ENCODE assay signal across 8 cellular contexts in the genomic region with DNA sequence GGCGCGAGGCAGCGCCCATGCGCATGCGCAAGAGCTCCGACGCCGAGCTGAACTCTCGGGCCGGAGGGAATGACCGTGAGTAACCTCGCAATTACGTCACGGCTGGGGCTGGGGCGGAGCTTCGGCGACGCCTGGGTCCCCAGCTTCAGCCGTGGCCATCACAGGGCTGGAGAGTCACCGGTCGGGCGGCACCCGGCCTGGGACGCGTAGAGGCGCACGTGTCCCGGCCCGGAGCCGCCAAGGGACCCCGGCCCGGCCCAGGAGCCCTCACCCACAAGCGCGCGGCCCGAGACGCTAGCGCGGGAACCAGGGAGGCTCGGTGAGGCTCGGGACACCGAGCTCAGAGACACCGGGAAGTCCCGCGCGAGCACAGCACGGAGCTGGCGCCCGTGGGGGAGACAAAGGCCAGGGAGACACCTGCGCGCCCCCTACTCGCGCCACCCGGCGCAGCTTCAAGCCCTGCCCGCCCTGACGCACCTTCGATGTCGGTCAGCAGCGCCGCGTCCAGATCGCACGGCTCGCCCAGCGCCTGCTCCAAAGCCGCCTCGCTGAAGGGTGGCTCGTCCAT. TPM values are rescaled to one million over a fixed set of nuclear protein-coding genes. Genes with fewer than 3 reads are reported as not detected.
DNase-seq lines count a peak whose midpoint lies in the region; ATAC-seq, FAIRE-seq and TF ChIP-seq lines count a peak whose summit lies in the region.

No MANE protein-coding gene starts in this region.

- peaks cover 13 to 27% of the 10 kb centered on the region in 2 experiments for H3K36me3 ChIP-seq in keratinocyte (ENCODE audit: control insufficient read depth in 2 of 2, extremely low read depth in 1 of 2, insufficient read depth in 2 of 2, low read length in 2 of 2)

- no peaks in the 10 kb centered on the region for H3K27me3 ChIP-seq in keratinocyte (ENCODE audit: control insufficient read depth, extremely low read depth, insufficient read depth, low read length)

- peak overlapping the region; percentile 67 to 90 (median 78) for H3K4me3 ChIP-seq in keratinocyte (ENCODE audit: control insufficient read depth in 2 of 3, extremely low read depth in 1 of 3, insufficient read depth in 2 of 3, low read depth in 1 of 3, low read length in 3 of 3)

- FAIRE-seq in keratinocyte (lab: Jason Lieb, UNC), result peak; percentile 60

- peak overlapping the region; percentile 87 for H3K4me2 ChIP-seq in keratinocyte (ENCODE audit: control insufficient read depth, extremely low read depth, insufficient read depth, low read depth, low read length)

- H3K27ac ChIP-seq in keratinocyte (ENCODE audit: control insufficient read depth, insufficient read depth, low read length), result peak overlapping the region; percentile 98

- peak overlapping the region; percentile 26 for H2AFZ ChIP-seq in keratinocyte (ENCODE audit: control insufficient read depth, low read length)

- no peaks in the 10 kb centered on the region for H3K9me3 ChIP-seq in keratinocyte (ENCODE audit: control insufficient read depth, low read depth, low read length)

- peaks cover 20% of the 10 kb centered on the region for H4K20me1 ChIP-seq in keratinocyte (ENCODE audit: control insufficient read depth, extremely low read depth, insufficient read depth, low read length)

- peaks cover 51% of the 10 kb centered on the region for H3K79me2 ChIP-seq in keratinocyte (ENCODE audit: control insufficient read depth, insufficient read depth, low read length)

- peak overlapping the region; percentile 96 for H3K9ac ChIP-seq in keratinocyte (ENCODE audit: control insufficient read depth, extremely low read depth, insufficient read depth, low read length)

- H3K4me1 ChIP-seq in keratinocyte (ENCODE audit: control insufficient read depth, extremely low read depth, insufficient read depth, low read length), result peaks cover 59% of the 10 kb centered on the region

- peaks cover 3% of the 10 kb centered on the region for H3K9me1 ChIP-seq in keratinocyte (ENCODE audit: control insufficient read depth, extremely low read depth, insufficient read depth, low read length)

- peak; percentile 48 for ATAC-seq in GM19043 (IDR thresholded peaks at IDR 0.05; ENCODE audit: low read depth, unreplicated experiment)
- peak; percentile 53 for ATAC-seq in HG03342 (IDR thresholded peaks at IDR 0.05; ENCODE audit: unreplicated experiment)

- TF ChIP-seq CTCF in keratinocyte (optimal IDR thresholded peaks at IDR 0.05 in 1 of 3, IDR thresholded peaks at IDR 0.05 in 1 of 3, conservative IDR thresholded peaks at IDR 0.05 in 1 of 3; ENCODE audit: extremely low read depth in 1 of 3, insufficient read depth in 2 of 3, low read length in 3 of 3), result no peak

- dilution Hi-C loops in keratinocyte (cut with MboI; ENCODE audit: extremely low pct_ligation_motif_present, low sequenced_read_pairs), result no loop called here

- DNase-seq in AG20443 (ENCODE audit: low spot score), result peak; percentile 97
- DNase-seq in NCI-H345 treated with DMSO at 0.1 percent for 48 hours (lab: John Stamatoyannopoulos, UW; ENCODE audit: unreplicated experiment), result peak; percentile 60
- DNase-seq in activated CD4-positive, CD25-positive, alpha-beta regulatory T cell treated with anti-CD3 and anti-CD28 coated beads, Interleukin-2, amount 50 U/mL, for 72 hours, result peak; percentile 96
- DNase-seq in cerebellar cortex (ENCODE audit: low spot score), result peak; percentile 98
- DNase-seq in keratinocyte (ENCODE audit: low read depth, low spot score), result peak; percentile 89
- peak; percentile 97 for DNase-seq in stimulated activated CD4-positive, alpha-beta T cell treated with anti-CD3 and anti-CD28 coated beads, Interleukin-12 subunit alpha, Interleukin-12 subunit beta, amount 100 ng/mL, for 4 hours

RNA-seq across cellular contexts. Expression of gene SREBF1, which starts 0.5 kb away (rescaled TPM):
- 51.7 to 62.3 TPM (median 59.8 TPM) in 3 replicates for polyA plus RNA-seq in keratinocyte
- polyA plus RNA-seq in keratinocyte (2011; ENCODE audit: low read depth), result 141 TPM
- polyA plus RNA-seq in keratinocyte (2011; cell fraction: cytosol; rRNA removed), result 13.1 and 22.9 TPM in 2 replicates
- polyA plus RNA-seq in keratinocyte (2011; cell fraction: nucleus; rRNA removed), result 193 and 230 TPM in 2 replicates
- 58.4 and 115 TPM in 2 replicates for polyA plus RNA-seq in keratinocyte (2012; ENCODE audit: low replicate concordance)
- polyA minus RNA-seq in keratinocyte, result 92.2 to 212 TPM (median 99.5 TPM) in 3 replicates
- polyA minus RNA-seq in keratinocyte (2011; cell fraction: cytosol; rRNA and poly(A)+ RNA removed), result 158 TPM
- 274 and 384 TPM in 2 replicates for polyA minus RNA-seq in keratinocyte (2011; cell fraction: nucleus; rRNA and poly(A)+ RNA removed)

Comparison
In these comparisons a context has a peak if more than half of its experiments do, and no peak if none do; other contexts are left out.
1. Peak in every context shown above with its lines: DNase-seq, ATAC-seq, H3K4me3 ChIP-seq and H3K27ac ChIP-seq.